Comparison of ENCODE assay signal across 8 cellular contexts in genomic region chr5:125409496-125410351, GRCh38.
DNase-seq lines count a peak whose midpoint lies in the region; ATAC-seq and TF ChIP-seq lines count a peak whose summit lies in the region.

No MANE protein-coding gene starts in this region.

- H3K4me2 ChIP-seq in MM.1S (ENCODE audit: low read depth, low read length) (peak overlapping the region; percentile 86; the same call in 1 of the 2 replicates), hepatocyte (peak overlapping the region; percentile 60)

- H3K27ac ChIP-seq in MM.1S (ENCODE audit: low read length) (peak overlapping the region; percentile 77; the same call in 1 of the 2 replicates), hepatocyte (peak overlapping the region; percentile 80), temporal lobe (ENCODE audit: low read depth, low read length) (peak overlapping the region; percentile 93)

- H3F3A ChIP-seq in MM.1S (ENCODE audit: insufficient read depth, low read length): peaks cover 45% of the 10 kb centered on the region

- H3K9me3 ChIP-seq in MM.1S (replicated peaks; ENCODE audit: insufficient read depth, low read length) (no peaks in the 10 kb centered on the region), hepatocyte (ENCODE audit: low read depth) (no peaks in the 10 kb centered on the region)

- H4K20me1 ChIP-seq in MM.1S (ENCODE audit: insufficient read depth, low read length) (no peaks in the 10 kb centered on the region), hepatocyte (ENCODE audit: insufficient read depth, poor library complexity, severe bottlenecking) (no peaks in the 10 kb centered on the region)

- H3K4me1 ChIP-seq in MM.1S (ENCODE audit: low read length) (peaks cover 56% of the 10 kb centered on the region), hepatocyte (ENCODE audit: insufficient read depth) (peaks cover 54% of the 10 kb centered on the region)

- no peaks in the 10 kb centered on the region for H3K27me3 ChIP-seq in MM.1S (replicated peaks; ENCODE audit: insufficient read depth, low read length)
- H3K27me3 ChIP-seq in hepatocyte: no peaks in the 10 kb centered on the region

- no peaks in the 10 kb centered on the region for H3K79me2 ChIP-seq in MM.1S (ENCODE audit: low read length)
- no peaks in the 10 kb centered on the region for H3K79me2 ChIP-seq in hepatocyte

- DNase-seq in MM.1S: no peak
- peak; percentile 5 for DNase-seq in hepatocyte (ENCODE audit: low spot score)
- DNase-seq in activated naive CD4-positive, alpha-beta T cell treated with anti-CD3 and anti-CD28 coated beads, Interleukin-2, amount 50 U/mL, for 16 hours: no peak
- DNase-seq in activated CD4-positive, alpha-beta T cell treated with anti-CD3 and anti-CD28 coated beads, Interleukin-2, amount 50 U/mL, for 48 hours: no peak
- no peak for DNase-seq in stimulated activated CD4-positive, alpha-beta T cell treated with anti-CD3 and anti-CD28 coated beads, Interleukin-2, amount 100 ng/mL, for 24 hours

- H2AFZ ChIP-seq in MM.1S (ENCODE audit: low read length): no peak overlapping the region
- no peak overlapping the region for H2AFZ ChIP-seq in hepatocyte

- H3K9me2 ChIP-seq in MM.1S (replicated peaks; ENCODE audit: insufficient read depth, low read length) (no peaks in the 10 kb centered on the region), hepatocyte (replicated peaks; ENCODE audit: insufficient read depth) (no peaks in the 10 kb centered on the region)

- no peak for TF ChIP-seq CTCF in MM.1S (IDR thresholded peaks at IDR 0.05; ENCODE audit: low read length)
- no peak for TF ChIP-seq CTCF in hepatocyte (IDR thresholded peaks at IDR 0.05; ENCODE audit: poor library complexity)

- H3K36me3 ChIP-seq in MM.1S (replicated peaks; ENCODE audit: insufficient read depth, low read length): no peaks in the 10 kb centered on the region
- H3K36me3 ChIP-seq in hepatocyte (replicated peaks; ENCODE audit: insufficient read depth, low read depth): no peaks in the 10 kb centered on the region

- H3K9ac ChIP-seq in MM.1S (ENCODE audit: low read length): no peak overlapping the region

- no peak overlapping the region for H3K4me3 ChIP-seq in MM.1S (ENCODE audit: low read length)
- H3K4me3 ChIP-seq in hepatocyte: no peak overlapping the region

- peak; percentile 48 for ATAC-seq in SK-N-SH treated with all-trans-retinoic acid at 6 μM for 48 hours
- ATAC-seq in GM21367 (IDR thresholded peaks at IDR 0.05; ENCODE audit: unreplicated experiment): no peak

- 34% methylated on average over 11 of the region's 11 CpGs for WGBS in hepatocyte (ENCODE audit: low lambda C conversion rate, missing lambda C conversion rate)

TF ChIP-seq in SK-N-SH treated with all-trans-retinoic acid at 6 μM for 48 hours, 23 proteins besides CTCF, POLR2A, EP300 and RAD21:
- TF ChIP-seq, protein P1, sequence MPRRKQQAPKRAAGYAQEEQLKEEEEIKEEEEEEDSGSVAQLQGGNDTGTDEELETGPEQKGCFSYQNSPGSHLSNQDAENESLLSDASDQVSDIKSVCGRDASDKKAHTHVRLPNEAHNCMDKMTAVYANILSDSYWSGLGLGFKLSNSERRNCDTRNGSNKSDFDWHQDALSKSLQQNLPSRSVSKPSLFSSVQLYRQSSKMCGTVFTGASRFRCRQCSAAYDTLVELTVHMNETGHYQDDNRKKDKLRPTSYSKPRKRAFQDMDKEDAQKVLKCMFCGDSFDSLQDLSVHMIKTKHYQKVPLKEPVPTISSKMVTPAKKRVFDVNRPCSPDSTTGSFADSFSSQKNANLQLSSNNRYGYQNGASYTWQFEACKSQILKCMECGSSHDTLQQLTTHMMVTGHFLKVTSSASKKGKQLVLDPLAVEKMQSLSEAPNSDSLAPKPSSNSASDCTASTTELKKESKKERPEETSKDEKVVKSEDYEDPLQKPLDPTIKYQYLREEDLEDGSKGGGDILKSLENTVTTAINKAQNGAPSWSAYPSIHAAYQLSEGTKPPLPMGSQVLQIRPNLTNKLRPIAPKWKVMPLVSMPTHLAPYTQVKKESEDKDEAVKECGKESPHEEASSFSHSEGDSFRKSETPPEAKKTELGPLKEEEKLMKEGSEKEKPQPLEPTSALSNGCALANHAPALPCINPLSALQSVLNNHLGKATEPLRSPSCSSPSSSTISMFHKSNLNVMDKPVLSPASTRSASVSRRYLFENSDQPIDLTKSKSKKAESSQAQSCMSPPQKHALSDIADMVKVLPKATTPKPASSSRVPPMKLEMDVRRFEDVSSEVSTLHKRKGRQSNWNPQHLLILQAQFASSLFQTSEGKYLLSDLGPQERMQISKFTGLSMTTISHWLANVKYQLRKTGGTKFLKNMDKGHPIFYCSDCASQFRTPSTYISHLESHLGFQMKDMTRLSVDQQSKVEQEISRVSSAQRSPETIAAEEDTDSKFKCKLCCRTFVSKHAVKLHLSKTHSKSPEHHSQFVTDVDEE (CRISPR knock-in tag; IDR thresholded peaks at IDR 0.05): peak; percentile 74
- 0 out of 2 replicates have a peak, but pooled peaks have one; percentile 10 for TF ChIP-seq ZNF8 (CRISPR knock-in tag; IDR thresholded peaks at IDR 0.05)
- TF ChIP-seq ZFP3 (CRISPR knock-in tag; IDR thresholded peaks at IDR 0.05): peak; percentile 71; the same call in 1 of the 2 replicates
- TF ChIP-seq ESRRG (CRISPR knock-in tag; IDR thresholded peaks at IDR 0.05): 0 out of 2 replicates have a peak, but pooled peaks have one; percentile 31
- TF ChIP-seq OSR1 (CRISPR knock-in tag; IDR thresholded peaks at IDR 0.05): no peak
- TF ChIP-seq ARNTL (CRISPR knock-in tag; IDR thresholded peaks at IDR 0.05; ENCODE audit: borderline replicate concordance, low read depth): 0 out of 2 replicates have a peak, but pooled peaks have one; percentile 24
- no peak for TF ChIP-seq SNAI2 (CRISPR knock-in tag; IDR thresholded peaks at IDR 0.05)
- no peak; the same call in 1 of the 2 replicates for TF ChIP-seq PPARA (CRISPR knock-in tag; IDR thresholded peaks at IDR 0.05; ENCODE audit: borderline replicate concordance)
- no peak for TF ChIP-seq ZNF565 (CRISPR knock-in tag; conservative IDR thresholded peaks at IDR 0.05; ENCODE audit: low read depth)
